ENCODE assay signal across 16 cellular contexts in genomic region chr1:9300623-9301022, GRCh38. TPM values are rescaled to one million over a fixed set of nuclear protein-coding genes. Genes with fewer than 3 reads are reported as not detected.
DNase-seq lines count a peak whose midpoint lies in the region; ATAC-seq, FAIRE-seq and TF ChIP-seq lines count a peak whose summit lies in the region.
"Had no signal": no experiment of that assay in that cellular context is flagged by ENCODE, and none has a peak within 500 bp of the region (broad histone marks: within the 10 kb centered on the region; RNA-seq: fewer than 3 reads in every experiment).

No MANE protein-coding gene starts in this region.

- TF ChIP-seq POLR2A in HepG2 (IDR thresholded peaks at IDR 0.05; ENCODE audit: insufficient read depth in 1 of 2, low read depth in 2 of 2, low read length in 2 of 2) (no peak), right lobe of liver (IDR thresholded peaks at IDR 0.05) (no peak), heart left ventricle (IDR thresholded peaks at IDR 0.05) (no peak)

- H3K79me1 ChIP-seq in neuronal stem cell (ENCODE audit: low read depth, low read length): peaks cover 6% of the 10 kb centered on the region

- H3K9ac ChIP-seq in HepG2 (ENCODE audit: insufficient read depth, low read depth, low read length) (no peak overlapping the region; the same call in 1 of the 2 replicates), duodenal mucosa (ENCODE audit: low read depth in 1 of 2, low read length in 2 of 2) (no peak overlapping the region), neuronal stem cell (ENCODE audit: low read depth, low read length, poor library complexity) (peak overlapping the region; percentile 46)

- peak overlapping the region; percentile 30 for H3K4ac ChIP-seq in neuronal stem cell (ENCODE audit: low read length)

- H3K4me1 ChIP-seq in HepG2 (ENCODE audit: insufficient read depth, low read length) (peaks cover 36% of the 10 kb centered on the region), right lobe of liver (peaks cover 0 to 8% (median 3%) of the 10 kb centered on the region in 4 donors), duodenal mucosa (ENCODE audit: control insufficient read depth in 1 of 2, insufficient read depth in 2 of 2, low read length in 2 of 2) (peaks cover 69 to 71% of the 10 kb centered on the region in 2 donors), neuronal stem cell (ENCODE audit: control insufficient read depth in 2 of 2, insufficient read depth in 1 of 2, low read depth in 1 of 2, low read length in 2 of 2) (no peaks in the 10 kb centered on the region), heart left ventricle (peaks cover 4 to 47% (median 34%) of the 10 kb centered on the region in 12 donors)

- CTCF ChIA-PET in HepG2 (lab: Yijun Ruan, JAX; ENCODE audit: low intra/inter-chr PET ratio, low total read pairs): no interaction called here

- no peak overlapping the region for H3K18ac ChIP-seq in neuronal stem cell (ENCODE audit: low read length)

- no peak for TF ChIP-seq RAD21 in HepG2 (CRISPR knock-in tag; IDR thresholded peaks at IDR 0.05)

- H2BK120ac ChIP-seq in neuronal stem cell (ENCODE audit: low read depth, low read length): no peak overlapping the region

- no peak overlapping the region for H2BK5ac ChIP-seq in neuronal stem cell (ENCODE audit: low read length)

- H2BK12ac ChIP-seq in neuronal stem cell (ENCODE audit: low read length): no peak overlapping the region

- no peak for TF ChIP-seq EP300 in HepG2 (IDR thresholded peaks at IDR 0.05; ENCODE audit: low read depth in 2 of 2, low read length in 2 of 2)
- no peak for TF ChIP-seq EP300 in HepG2 (CRISPR knock-in tag; IDR thresholded peaks at IDR 0.05; ENCODE audit: borderline replicate concordance)

- H3K27ac ChIP-seq in HepG2 (ENCODE audit: extremely low read length, insufficient read depth, low read length) (peak overlapping the region; percentile 60), right lobe of liver (no peak overlapping the region), duodenal mucosa (ENCODE audit: low read depth, low read length) (peak overlapping the region; percentile 2), neuronal stem cell (replicated peaks; ENCODE audit: low read length) (no peak overlapping the region), heart left ventricle (peak overlapping the region in 1 of 12 donors; percentile 22)

- H2AFZ ChIP-seq in HepG2 (ENCODE audit: low read length): no peak overlapping the region
- no peak overlapping the region for H2AFZ ChIP-seq in neuronal stem cell (ENCODE audit: low read length)

- DNase-seq in HepG2 (ENCODE audit: low spot score) (no peak), right lobe of liver (no peak), neuronal stem cell (ENCODE audit: low spot score) (no peak), HTR-8/SVneo (ENCODE audit: insufficient read length, low spot score) (no peak), ecto neural progenitor cell (ENCODE audit: low spot score) (no peak), heart left ventricle (no peak), GM19239 (ENCODE audit: insufficient read length, low spot score) (no peak)
- DNase-seq: activated CD4-positive, alpha-beta memory T cell treated with anti-CD3 and anti-CD28 coated beads, Interleukin-2, amount 10 ng/mL, durations not matched to agents 7 days and 5 days; activated effector memory CD4-positive, alpha-beta T cell treated with Interleukin-2 at 50 U/mL for 16 hours; head of caudate nucleus; NCI-H187 treated with DMSO at 0.1 percent for 48 hours; NCI-H524 treated with DMSO at 0.1 percent for 48 hours; nephron progenitor cell; RPMI8226; T-helper 9 cell had no signal

- H3K79me2 ChIP-seq in HepG2 (ENCODE audit: insufficient read depth, low read length): peaks cover 18% of the 10 kb centered on the region

- H4K20me1 ChIP-seq in HepG2 (ENCODE audit: insufficient read depth, low read length): no peaks in the 10 kb centered on the region

- no peak overlapping the region for H2AK5ac ChIP-seq in neuronal stem cell (ENCODE audit: low read depth, low read length)

- no peak overlapping the region for H2BK15ac ChIP-seq in neuronal stem cell (ENCODE audit: low read length)

- TF ChIP-seq CTCF in HepG2 (CRISPR knock-in tag; IDR thresholded peaks at IDR 0.05) (no peak), right lobe of liver (IDR thresholded peaks at IDR 0.05) (no peak), heart left ventricle (IDR thresholded peaks at IDR 0.05) (no peak)

- 100% methylated on average over 4 of the region's 5 CpGs for WGBS in HepG2 (ENCODE audit: low lambda C conversion rate)
- WGBS in right lobe of liver (ENCODE audit: insufficient coverage, low coverage, low lambda C conversion rate, missing lambda C conversion rate): 80% methylated on average over 5 of the region's 5 CpGs
- WGBS in neuronal stem cell (ENCODE audit: extremely low coverage in 2 of 2, insufficient read length in 2 of 2, insufficient replicate concordance in 1 of 2), 2 donors: no CpG with 5 or more reads among the region's 5 CpGs
- WGBS in heart left ventricle, 4 donors: 79 to 88% (median 82%) methylated on average over 5 of the region's 5 CpGs

- FAIRE-seq in HepG2 (lab: Jason Lieb, UNC): peak; percentile 8
- no peak for FAIRE-seq in HTR-8/SVneo (lab: Jason Lieb, UNC)
- no peak for FAIRE-seq in GM19239 (lab: Jason Lieb, UNC)

- no peak overlapping the region for H3K4me3 ChIP-seq in HepG2 (replicated peaks in 1 of 3; ENCODE audit: insufficient read depth in 1 of 3, low read depth in 2 of 3, low read length in 3 of 3)
- no peak overlapping the region for H3K4me3 ChIP-seq in right lobe of liver
- H3K4me3 ChIP-seq in duodenal mucosa (ENCODE audit: low read depth in 1 of 2, low read length in 2 of 2): peak overlapping the region; percentile 2 to 24
- H3K4me3 ChIP-seq in neuronal stem cell (ENCODE audit: low read length in 2 of 2): no peak overlapping the region
- H3K4me3 ChIP-seq in heart left ventricle: no peak overlapping the region

- ATAC-seq in HepG2 (no peak), right lobe of liver (no peak), heart left ventricle (no peak)

- H3K9me3 ChIP-seq in HepG2 (ENCODE audit: low read length) (no peaks in the 10 kb centered on the region), right lobe of liver (no peaks in the 10 kb centered on the region), duodenal mucosa (ENCODE audit: control insufficient read depth in 1 of 2, low read length in 2 of 2) (no peaks in the 10 kb centered on the region), neuronal stem cell (replicated peaks in 1 of 2; ENCODE audit: control insufficient read depth in 2 of 2, insufficient read depth in 1 of 2, low read depth in 1 of 2, low read length in 2 of 2) (no peaks in the 10 kb centered on the region), heart left ventricle (no peaks in the 10 kb centered on the region)

- H4K91ac ChIP-seq in neuronal stem cell (ENCODE audit: low read depth, low read length, poor library complexity): no peak overlapping the region

- BruUV-seq in HepG2 (replicated peaks; lab: Mats Ljungman, UMichigan): no TSS peak

- H3K4me2 ChIP-seq in HepG2 (ENCODE audit: low read depth, low read length): no peak overlapping the region
- H3K4me2 ChIP-seq in neuronal stem cell (ENCODE audit: insufficient read depth, low read length, poor library complexity, severe bottlenecking): no peak overlapping the region

- H3K23ac ChIP-seq in neuronal stem cell (ENCODE audit: low read depth, low read length, poor library complexity): no peak overlapping the region

- in situ Hi-C loops in HepG2 (cut with HindIII; ENCODE audit: extremely low pct_ligation_motif_present, low pct_unique_long_range_greater_than_20kb): no loop called here

- H4K8ac ChIP-seq in neuronal stem cell (ENCODE audit: low read depth, low read length): no peak overlapping the region

- no peaks in the 10 kb centered on the region for H3K27me3 ChIP-seq in HepG2 (ENCODE audit: control insufficient read depth in 1 of 2, insufficient read depth in 2 of 2, low read length in 2 of 2)
- H3K27me3 ChIP-seq in right lobe of liver: no peaks in the 10 kb centered on the region
- H3K27me3 ChIP-seq in duodenal mucosa (ENCODE audit: control insufficient read depth in 1 of 2, insufficient read depth in 2 of 2, low read length in 2 of 2): no peaks in the 10 kb centered on the region
- H3K27me3 ChIP-seq in neuronal stem cell (ENCODE audit: control insufficient read depth in 3 of 3, insufficient read depth in 3 of 3, low read depth in 1 of 3, low read length in 3 of 3): peaks cover 0 to 53% (median 0%) of the 10 kb centered on the region in 3 experiments
- H3K27me3 ChIP-seq in heart left ventricle: no peaks in the 10 kb centered on the region

- H3K14ac ChIP-seq in neuronal stem cell (ENCODE audit: low read length): no peak overlapping the region

- H3K36me3 ChIP-seq in HepG2 (replicated peaks in 1 of 2; ENCODE audit: control insufficient read depth in 1 of 2, insufficient read depth in 2 of 2, low read length in 2 of 2) (peaks cover 0 to 3% of the 10 kb centered on the region in 2 experiments; a peak in 1 of 5 replicates), right lobe of liver (peaks cover 0 to 2% (median 0%) of the 10 kb centered on the region in 4 donors), duodenal mucosa (ENCODE audit: control insufficient read depth in 1 of 2, insufficient read depth in 2 of 2, low read length in 2 of 2) (peaks cover 0 to 16% of the 10 kb centered on the region in 2 donors), neuronal stem cell (replicated peaks in 1 of 2; ENCODE audit: control insufficient read depth in 2 of 2, insufficient read depth in 2 of 2, low read length in 2 of 2) (no peaks in the 10 kb centered on the region), heart left ventricle (no peaks in the 10 kb centered on the region)

- intact Hi-C loops in HepG2 (cut with micrococcal nuclease; ENCODE audit: unreplicated experiment): no loop called here
- intact Hi-C loops in right lobe of liver (cut with DNase I): no loop called here
- intact Hi-C loops in heart left ventricle (cut with DNase I): no loop called here

- POLR2A ChIA-PET in HepG2 (lab: Yijun Ruan, JAX): no interaction called here

RNA-seq across cellular contexts. Expression of gene SPSB1, which starts 7.9 kb away (rescaled TPM):
- total RNA-seq in HepG2 (2016; rRNA removed; fragmentation: Illumina TruSeq; extraction: Trizol) (5.0 and 7.1 TPM in 2 replicates), right lobe of liver (100 to 1,000 TPM in 1 of 6 experiments, 10 to 100 TPM in 4, 1 to 10 TPM in 1; 7.7 to 121 (median 37.0) TPM), heart left ventricle (10 to 100 TPM in 3 of 9 donors, 1 to 10 TPM in 6; 7.7 to 27.2 (median 9.2) TPM)
- total RNA-seq in HepG2 (2016; cell fraction: cytosol; rRNA removed; fragmentation: Illumina TruSeq; extraction: Trizol; ENCODE audit: low read depth): 2.4 and 2.5 TPM in 2 replicates
- 5.2 and 5.8 TPM in 2 replicates for total RNA-seq in HepG2 (2016; cell fraction: insoluble cytoplasmic fraction; rRNA removed; fragmentation: Illumina TruSeq; extraction: Trizol)
- 4.4 and 5.9 TPM in 2 replicates for total RNA-seq in HepG2 (2016; cell fraction: membrane; rRNA removed; fragmentation: Illumina TruSeq; extraction: Trizol)
- total RNA-seq in HepG2 (2016; cell fraction: nucleus; rRNA removed; fragmentation: Illumina TruSeq; extraction: Trizol): 4.3 and 4.4 TPM in 2 replicates
- polyA plus RNA-seq in HepG2 (2011; rRNA removed) (8.0 and 10.9 TPM in 2 replicates), heart left ventricle (10 to 100 TPM in 1 of 2 donors, 1 to 10 TPM in 1; 7.0 to 10.9 TPM)
- polyA plus RNA-seq in HepG2 (2011; cell fraction: cytosol; rRNA removed): 8.1 and 8.5 TPM in 2 replicates
- 5.1 TPM in 2 replicates for polyA plus RNA-seq in HepG2 (2011; cell fraction: nucleus; rRNA removed)
- polyA plus RNA-seq in HepG2 (2012): 4.0 and 7.7 TPM in 2 replicates
- 1.9 and 2.2 TPM in 2 replicates for polyA plus RNA-seq in HepG2 (2016; cell fraction: cytosol; fragmentation: Illumina TruSeq; extraction: Trizol; ENCODE audit: low read depth)
- 7.3 and 7.8 TPM in 2 replicates for polyA plus RNA-seq in HepG2 (2016; cell fraction: insoluble cytoplasmic fraction; fragmentation: Illumina TruSeq; extraction: Trizol; ENCODE audit: low read depth)
- 3.9 and 4.2 TPM in 2 replicates for polyA plus RNA-seq in HepG2 (2016; cell fraction: membrane; fragmentation: Illumina TruSeq; extraction: Trizol; ENCODE audit: low read depth)
- 3.9 and 4.4 TPM in 2 replicates for polyA plus RNA-seq in HepG2 (2016; cell fraction: nucleus; fragmentation: Illumina TruSeq; extraction: Trizol; ENCODE audit: insufficient read depth, low read depth)
- 9.2 and 17.1 TPM in 2 replicates for polyA minus RNA-seq in HepG2 (2011; rRNA and poly(A)+ RNA removed; ENCODE audit: low replicate concordance)
- polyA minus RNA-seq in HepG2 (2011; cell fraction: cytosol; rRNA and poly(A)+ RNA removed): 3.6 and 6.4 TPM in 2 replicates
- 3.1 and 4.2 TPM in 2 replicates for polyA minus RNA-seq in HepG2 (2011; cell fraction: nucleus; rRNA and poly(A)+ RNA removed)
- 5.2 TPM for polyA plus RNA-seq in neuronal stem cell (2013, experiment 1 of 2)
- 5.1 TPM for polyA plus RNA-seq in neuronal stem cell (2013, experiment 2 of 2)

Comparison
In these comparisons a context has a peak if more than half of its experiments do, and no peak if none do; other contexts are left out.
1. H3K27ac ChIP-seq: peak in HepG2 (single experiment) and duodenal mucosa (single experiment); none in right lobe of liver (0 of 3) and neuronal stem cell (single experiment).
2. H3K4me3 ChIP-seq: peak in duodenal mucosa (2 of 2); none in HepG2 (0 of 3), right lobe of liver (0 of 3), neuronal stem cell (0 of 2) and heart left ventricle (0 of 12).